In genomic region chr20:46674253-46675083, GRCh38 we compare ENCODE assay signal across 23 cellular contexts. TPM values are rescaled to one million over a fixed set of nuclear protein-coding genes. Genes with fewer than 3 reads are reported as not detected.
DNase-seq lines count a peak whose midpoint lies in the region; ATAC-seq, FAIRE-seq and TF ChIP-seq lines count a peak whose summit lies in the region.
"Had no signal": no experiment of that assay in that cellular context is flagged by ENCODE, and none has a peak within 500 bp of the region (broad histone marks: within the 10 kb centered on the region; RNA-seq: fewer than 3 reads in every experiment).

No MANE protein-coding gene starts in this region.

- DNase-seq in astrocyte (ENCODE audit: low read depth) (no peak), left kidney (ENCODE audit: low read depth, low spot score) (peak; percentile 30), HUDEP-2 (lab: John Stamatoyannopoulos, UW; ENCODE audit: unreplicated experiment in 76 of 76) (no peak)
- DNase-seq: activated CD4-positive, alpha-beta T cell treated with anti-CD3 and anti-CD28 coated beads, Interleukin-2, amount 50 U/mL, for 48 hours; activated CD4-positive, CD25-positive, alpha-beta regulatory T cell; activated gamma-delta T cell treated with Interleukin-2 at 50 U/mL for 16 hours; BE2C; COR-L47; DMS79; naive B cell; NCI-H1092; NCI-H2029; NCI-H345; NCI-H774; ovary; T-helper 9 cell had no signal

- H3K9me3 ChIP-seq in BLaER1 (peaks cover 22% of the 10 kb centered on the region), astrocyte (ENCODE audit: insufficient read depth, low read depth, low read length) (peaks cover 11% of the 10 kb centered on the region)
- H3K9me3 ChIP-seq: BE2C, ovary had no signal

- H3K27me3 Mint-ChIP-seq in astrocyte (ENCODE audit: low read depth, unreplicated experiment) = no peaks in the 10 kb centered on the region
- H3K27me3 Mint-ChIP-seq: naive B cell had no signal

- H3K9me3 Mint-ChIP-seq in astrocyte (ENCODE audit: unreplicated experiment) = peaks cover 12% of the 10 kb centered on the region

- ATAC-seq in HG03342 (IDR thresholded peaks at IDR 0.05; ENCODE audit: unreplicated experiment) = no peak
- no peak for ATAC-seq in HG03432 (IDR thresholded peaks at IDR 0.05; ENCODE audit: unreplicated experiment)
- ATAC-seq: A549 had no signal

- H4K20me1 ChIP-seq in BLaER1 = peaks cover 23% of the 10 kb centered on the region
- peaks cover 4% of the 10 kb centered on the region for H4K20me1 ChIP-seq in astrocyte (ENCODE audit: insufficient read depth, low read length)

- H3K4me1 ChIP-seq in BLaER1 = peaks cover 21% of the 10 kb centered on the region
- no peaks in the 10 kb centered on the region for H3K4me1 ChIP-seq in astrocyte (ENCODE audit: insufficient read depth, low read length)
- H3K4me1 ChIP-seq: A549, BE2C, right atrium auricular region had no signal

- no peak for TF ChIP-seq CTCF in astrocyte (IDR thresholded peaks at IDR 0.05; ENCODE audit: insufficient read depth, low read depth, low read length)

- no peaks in the 10 kb centered on the region for H3K79me2 ChIP-seq in astrocyte (ENCODE audit: insufficient read depth, low read length)

- H3K27ac ChIP-seq in BLaER1 (no peak overlapping the region), astrocyte (ENCODE audit: low read depth, low read length) (no peak overlapping the region)
- H3K27ac ChIP-seq: A549, ovary, right atrium auricular region had no signal

- H3K27me3 ChIP-seq in BLaER1 = no peaks in the 10 kb centered on the region
- no peaks in the 10 kb centered on the region for H3K27me3 ChIP-seq in astrocyte (ENCODE audit: insufficient read depth, low read length)
- H3K27me3 ChIP-seq: BE2C, ovary, right atrium auricular region had no signal

- H3K36me3 ChIP-seq in BLaER1 (0 out of 2 replicates have a peak, but pooled peaks cover 13% of the 10 kb centered on the region), astrocyte (ENCODE audit: insufficient read depth, low read length) (no peaks in the 10 kb centered on the region)
- H3K36me3 ChIP-seq: BE2C, ovary, right atrium auricular region had no signal

- peaks cover 2% of the 10 kb centered on the region for H3K36me3 Mint-ChIP-seq in astrocyte (ENCODE audit: low read depth, unreplicated experiment)

- H2AFZ ChIP-seq in astrocyte (ENCODE audit: low read depth, low read length) = no peak overlapping the region

- H3K9ac ChIP-seq in BLaER1 = no peak overlapping the region
- H3K9ac ChIP-seq in astrocyte (ENCODE audit: low read length) = no peak overlapping the region

- H3K4me2 ChIP-seq in BLaER1 (peak overlapping the region; percentile 69), astrocyte (ENCODE audit: low read length) (no peak overlapping the region)
- H3K4me2 ChIP-seq: A549 had no signal

- H3K27ac Mint-ChIP-seq in astrocyte (ENCODE audit: unreplicated experiment) = peak overlapping the region; percentile 13

- no peak for FAIRE-seq in astrocyte (lab: Jason Lieb, UNC)
- FAIRE-seq: A549, GM12891 had no signal

- H3K4me3 ChIP-seq in BLaER1 = no peak overlapping the region
- H3K4me3 ChIP-seq in astrocyte (ENCODE audit: insufficient read depth, low read depth, low read length) = no peak overlapping the region
- H3K4me3 ChIP-seq: A549, ovary, right atrium auricular region had no signal

- no peak overlapping the region for H3K4me3 Mint-ChIP-seq in astrocyte (ENCODE audit: unreplicated experiment)
- H3K4me3 Mint-ChIP-seq: naive B cell had no signal

- peaks cover 12% of the 10 kb centered on the region for H3K4me1 Mint-ChIP-seq in astrocyte (ENCODE audit: low read depth, unreplicated experiment)

RNA-seq across cellular contexts. Expression of gene TP53RK, which starts 14.8 kb away (rescaled TPM):
- 16.0 and 16.7 TPM in 2 replicates for total RNA-seq in astrocyte

RNA-seq across cellular contexts. Expression of gene SLC13A3, which starts 23.2 kb away (rescaled TPM):
- total RNA-seq in astrocyte = 0.50 and 0.66 TPM in 2 replicates
- total RNA-seq: HT1080 had no signal

RNA-seq across cellular contexts. Expression of gene SLC2A10, which starts 35.0 kb away (rescaled TPM):
- total RNA-seq in astrocyte = 12.7 and 16.1 TPM in 2 replicates
